Comparison of ENCODE assay signal across 7 cellular contexts in the genomic region with DNA sequence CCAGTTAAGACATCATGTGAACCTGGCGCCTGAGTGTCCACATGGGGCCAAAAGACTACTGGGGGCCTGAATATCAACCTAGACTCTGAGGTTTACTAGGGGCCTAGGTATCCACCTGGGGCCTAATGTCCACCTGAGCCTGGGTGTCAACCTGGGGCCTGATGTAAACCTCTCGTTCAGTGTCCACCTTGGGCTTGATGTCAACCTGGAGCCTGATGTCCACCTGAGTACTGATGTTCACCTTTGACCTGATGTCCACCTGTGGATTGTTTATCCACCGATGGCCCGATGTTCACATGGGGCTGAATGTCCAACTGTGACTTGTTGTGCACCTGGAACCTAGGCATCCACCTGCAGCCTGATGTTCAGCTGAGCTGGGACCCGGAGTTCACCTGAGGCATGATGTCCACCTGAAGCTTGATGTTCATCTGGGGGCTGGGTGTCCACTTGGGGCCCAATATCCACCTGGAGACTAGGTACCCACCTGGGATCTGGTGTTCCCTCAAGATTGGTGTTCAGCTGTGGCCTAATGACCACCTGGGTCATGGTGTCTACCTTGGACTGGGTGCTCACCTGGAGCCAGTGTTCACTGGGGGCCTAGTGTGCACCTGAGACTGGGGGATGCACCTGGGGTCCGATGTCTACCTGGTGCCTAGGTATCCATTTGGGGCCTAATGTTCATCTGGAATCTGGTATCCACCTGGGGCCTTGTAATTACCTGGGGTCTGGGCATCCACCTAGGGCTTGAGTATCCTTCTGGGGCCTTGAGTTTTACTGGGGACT.
DNase-seq lines count a peak whose midpoint lies in the region; ATAC-seq, FAIRE-seq and TF ChIP-seq lines count a peak whose summit lies in the region.
"Not testable (repeated sequence)": the region's sequence is repeated elsewhere in the genome, so short reads cannot be mapped to it uniquely, and the experiment has no call there.

No MANE protein-coding gene starts in this region.

- DNase-seq in GM13977 (ENCODE audit: low spot score) (peak; percentile 1), RWPE2 (ENCODE audit: low spot score) (peak; percentile 70), coronary artery (ENCODE audit: low spot score) (peak; percentile 16), cardiac septum (ENCODE audit: low spot score) (peak; percentile 79), kidney (peak; percentile 33), sigmoid colon (peak; percentile 63)
- DNase-seq in natural killer cell treated with Interleukin-12 subunit alpha and Interleukin-12 subunit beta and Interleukin-15 and Interleukin-18, amount 100 ng/mL, for 72 hours (ENCODE audit: low spot score) = peak; percentile 56

- not testable (repeated sequence) for H3K4me1 ChIP-seq in RWPE2 (ENCODE audit: insufficient read depth, poor library complexity, severe bottlenecking); kidney (ENCODE audit: control insufficient read depth in 1 of 2, insufficient read depth in 1 of 2, low read depth in 1 of 2, low read length in 2 of 2); sigmoid colon

- TF ChIP-seq CTCF in GM13977 (IDR thresholded peaks at IDR 0.05; ENCODE audit: extremely low read depth, insufficient read depth, missing control alignments); RWPE2 (IDR thresholded peaks at IDR 0.05; ENCODE audit: poor library complexity, severe bottlenecking); coronary artery (IDR thresholded peaks at IDR 0.05); kidney (IDR thresholded peaks at IDR 0.05; ENCODE audit: borderline replicate concordance, extremely low read depth, insufficient read depth); sigmoid colon (IDR thresholded peaks at IDR 0.05): not testable (repeated sequence)

- H3K27me3 Mint-ChIP-seq in natural killer cell treated with Interleukin-12 subunit alpha and Interleukin-12 subunit beta and Interleukin-15 and Interleukin-18, amount 100 ng/mL, for 72 hours = not testable (repeated sequence)

- H3K36me3 Mint-ChIP-seq in natural killer cell treated with Interleukin-12 subunit alpha and Interleukin-12 subunit beta and Interleukin-15 and Interleukin-18, amount 100 ng/mL, for 72 hours = not testable (repeated sequence)

- H3K27ac Mint-ChIP-seq in natural killer cell treated with Interleukin-12 subunit alpha and Interleukin-12 subunit beta and Interleukin-15 and Interleukin-18, amount 100 ng/mL, for 72 hours = not testable (repeated sequence)

- H3K27ac ChIP-seq in RWPE2 (ENCODE audit: poor library complexity, severe bottlenecking); coronary artery; kidney (ENCODE audit: low read depth in 2 of 2, low read length in 2 of 2); sigmoid colon: not testable (repeated sequence)

- not testable (repeated sequence) for H3K9me3 ChIP-seq in RWPE2 (ENCODE audit: severe bottlenecking); kidney (ENCODE audit: control insufficient read depth in 1 of 2, low read length in 2 of 2); sigmoid colon

- not testable (repeated sequence) for H3K4me1 Mint-ChIP-seq in natural killer cell treated with Interleukin-12 subunit alpha and Interleukin-12 subunit beta and Interleukin-15 and Interleukin-18, amount 100 ng/mL, for 72 hours (ENCODE audit: low read depth in 2 of 2)

- not testable (repeated sequence) for TF ChIP-seq EP300 in sigmoid colon (IDR thresholded peaks at IDR 0.05)

- H3K4me3 ChIP-seq in RWPE2 (ENCODE audit: severe bottlenecking); coronary artery; kidney (ENCODE audit: low read length in 2 of 2); sigmoid colon: not testable (repeated sequence)

- H3K36me3 ChIP-seq in RWPE2 (ENCODE audit: low read depth); kidney (ENCODE audit: control insufficient read depth in 1 of 2, insufficient read depth in 2 of 2, low read length in 2 of 2); sigmoid colon: not testable (repeated sequence)

- TF ChIP-seq POLR2A in sigmoid colon (IDR thresholded peaks at IDR 0.05) = not testable (repeated sequence)

- intact Hi-C loops in cardiac septum (cut with DNase I); kidney (cut with DNase I); sigmoid colon (cut with DNase I): not testable (repeated sequence)

- not testable (repeated sequence) for H3K9ac ChIP-seq in kidney (ENCODE audit: low read length in 2 of 2)

- not testable (repeated sequence) for H3K27me3 ChIP-seq in RWPE2 (ENCODE audit: insufficient read depth, poor library complexity, severe bottlenecking); sigmoid colon

- not testable (repeated sequence) for H3K4me3 Mint-ChIP-seq in natural killer cell treated with Interleukin-12 subunit alpha and Interleukin-12 subunit beta and Interleukin-15 and Interleukin-18, amount 100 ng/mL, for 72 hours

- FAIRE-seq in kidney (lab: Jason Lieb, UNC) = not testable (repeated sequence)

- not testable (repeated sequence) for ATAC-seq in RWPE2 (ENCODE audit: low read depth); natural killer cell treated with Interleukin-12 subunit alpha and Interleukin-12 subunit beta and Interleukin-15 and Interleukin-18, amount 100 ng/mL, for 72 hours

- 81 to 82% methylated on average over 6 of the region's 6 CpGs for WGBS in sigmoid colon, 2 donors

- in situ Hi-C loops in GM13977 (cut with MboI; ENCODE audit: low pct_unique_long_range_greater_than_20kb, low sequenced_read_pairs, unreplicated experiment) = not testable (repeated sequence)

- H3K9me3 Mint-ChIP-seq in natural killer cell treated with Interleukin-12 subunit alpha and Interleukin-12 subunit beta and Interleukin-15 and Interleukin-18, amount 100 ng/mL, for 72 hours = not testable (repeated sequence)

Comparison
In these comparisons a context has a peak if more than half of its experiments do, and no peak if none do; other contexts are left out.
1. DNase-seq: peak in every context shown above with its lines; median percentile 79 in cardiac septum; 70 in RWPE2; 63 in sigmoid colon; 56 in natural killer cell treated with Interleukin-12 subunit alpha and Interleukin-12 subunit beta and Interleukin-15 and Interleukin-18, amount 100 ng/mL, for 72 hours; 33 in kidney; 16 in coronary artery; 1 in GM13977.